Comparison of ENCODE assay signal across 29 cellular contexts in the genomic region with DNA sequence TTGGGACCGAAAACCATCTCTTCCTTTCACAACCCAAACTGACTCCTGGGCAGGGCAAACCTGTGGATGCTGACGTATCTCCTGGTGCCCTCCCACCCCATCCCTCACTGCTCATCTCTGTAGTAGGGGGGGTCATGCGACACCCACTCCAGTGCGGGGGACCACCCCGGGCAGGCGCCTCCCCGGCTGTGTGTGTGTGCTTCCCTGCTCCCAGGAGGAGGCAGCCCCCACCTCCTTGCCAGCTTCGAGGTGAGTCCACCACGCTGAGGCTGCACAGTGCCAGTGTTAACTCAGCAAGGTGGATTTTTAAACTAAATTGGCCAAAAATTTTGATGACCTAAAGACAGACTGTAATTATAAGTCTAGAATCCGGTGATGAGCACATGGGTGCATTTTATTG.
"Had no signal": no experiment of that assay in that cellular context is flagged by ENCODE, and none has a peak within 500 bp of the region (broad histone marks: within the 10 kb centered on the region; RNA-seq: fewer than 3 reads in every experiment).

No MANE protein-coding gene starts in this region.

- ATAC-seq: naive thymus-derived CD4-positive, alpha-beta T cell; natural killer cell; psoas muscle; right cardiac atrium; right lobe of liver; stimulated activated effector memory CD8-positive, alpha-beta T cell treated with anti-CD3 and anti-CD28 coated beads, Interleukin-12 subunit alpha, Interleukin-12 subunit beta, amount 100 ng/mL, for 72 hours; stimulated activated naive CD8-positive, alpha-beta T cell treated with anti-CD3 and anti-CD28 coated beads, Interleukin-15, amount 100 ng/mL, for 72 hours; stimulated activated naive CD8-positive, alpha-beta T cell treated with anti-CD3 and anti-CD28 coated beads, Interleukin-15, Interleukin-2, amounts not matched to agents 100 U/mL and 50 U/mL, for 24 hours had no signal

- H3K27ac Mint-ChIP-seq: natural killer cell; nephron; neural progenitor cell; progenitor cell of endocrine pancreas; stimulated activated naive CD8-positive, alpha-beta T cell treated with anti-CD3 and anti-CD28 coated beads, Interleukin-15, amount 100 ng/mL, for 72 hours had no signal

- H3K9me3 Mint-ChIP-seq: naive thymus-derived CD4-positive, alpha-beta T cell; natural killer cell; neural progenitor cell; stimulated activated effector memory CD8-positive, alpha-beta T cell treated with anti-CD3 and anti-CD28 coated beads, Interleukin-12 subunit alpha, Interleukin-12 subunit beta, amount 100 ng/mL, for 72 hours; stimulated activated naive CD8-positive, alpha-beta T cell treated with anti-CD3 and anti-CD28 coated beads, Interleukin-15, amount 100 ng/mL, for 72 hours had no signal

- H3K4me2 ChIP-seq: neural progenitor cell had no signal

- H3K36me3 ChIP-seq: neural progenitor cell, neutrophil, ovary, right lobe of liver, sigmoid colon, suprapubic skin, tibial artery, upper lobe of left lung, vagina had no signal

- H3K4me3 Mint-ChIP-seq: naive thymus-derived CD4-positive, alpha-beta T cell; natural killer cell; nephron; neural progenitor cell; stimulated activated effector memory CD8-positive, alpha-beta T cell treated with anti-CD3 and anti-CD28 coated beads, Interleukin-12 subunit alpha, Interleukin-12 subunit beta, amount 100 ng/mL, for 72 hours; stimulated activated naive CD8-positive, alpha-beta T cell treated with anti-CD3 and anti-CD28 coated beads, Interleukin-15, amount 100 ng/mL, for 72 hours had no signal

- H3K36me3 Mint-ChIP-seq: naive thymus-derived CD4-positive, alpha-beta T cell; natural killer cell; neural progenitor cell; stimulated activated effector memory CD8-positive, alpha-beta T cell treated with anti-CD3 and anti-CD28 coated beads, Interleukin-12 subunit alpha, Interleukin-12 subunit beta, amount 100 ng/mL, for 72 hours had no signal

- H3K9me3 ChIP-seq: neutrophil, ovary, psoas muscle, right lobe of liver, sigmoid colon, suprapubic skin, testis, tibial artery, upper lobe of left lung, vagina had no signal

- H3K9ac ChIP-seq: neural progenitor cell, parathyroid adenoma had no signal

- H3K79me2 ChIP-seq: parathyroid adenoma had no signal

- H3K4me3 ChIP-seq: neural progenitor cell, ovary, psoas muscle, right lobe of liver, sigmoid colon, suprapubic skin, testis, tibial artery, upper lobe of left lung, vagina had no signal

- DNase-seq: naive thymus-derived CD4-positive, alpha-beta T cell; natural killer cell; nucleus accumbens; ovary; psoas muscle; right cardiac atrium; right lobe of liver; sigmoid colon; small intestine; stimulated activated CD4-positive, alpha-beta T cell treated with anti-CD3 and anti-CD28 coated beads, Interleukin-15, amount 100 ng/mL, for 24 hours; stimulated activated CD4-positive, alpha-beta T cell treated with anti-CD3 and anti-CD28 coated beads, Interleukin-2, amount 100 ng/mL, for 24 hours; stimulated activated CD4-positive, alpha-beta T cell treated with anti-CD3 and anti-CD28 coated beads, Interleukin-2, amount 100 ng/mL, for 48 hours; stimulated activated CD4-positive, alpha-beta T cell treated with anti-CD3 and anti-CD28 coated beads, Interleukin-4, amount 100 ng/mL, for 24 hours; stimulated activated naive CD4-positive, alpha-beta T cell; stimulated activated naive CD8-positive, alpha-beta T cell treated with anti-CD3 and anti-CD28 coated beads, Interleukin-15, amount 100 ng/mL, for 72 hours; stimulated activated naive CD8-positive, alpha-beta T cell treated with anti-CD3 and anti-CD28 coated beads, Interleukin-15, Interleukin-2, amounts not matched to agents 100 U/mL and 50 U/mL, for 24 hours; substantia nigra; testis; tibial artery; trophoblast cell; upper lobe of left lung had no signal

- H3K27ac ChIP-seq: neural progenitor cell, neutrophil, ovary, parathyroid adenoma, psoas muscle, right lobe of liver, sigmoid colon, suprapubic skin, testis, tibial artery, upper lobe of left lung, vagina had no signal

- H2AFZ ChIP-seq: neural progenitor cell, parathyroid adenoma had no signal

- H3K27me3 Mint-ChIP-seq: stimulated activated naive CD8-positive, alpha-beta T cell treated with anti-CD3 and anti-CD28 coated beads, Interleukin-15, amount 100 ng/mL, for 72 hours had no signal

- H3K27me3 ChIP-seq: neural progenitor cell, ovary, right lobe of liver, testis, upper lobe of left lung, vagina had no signal

- H3K4me1 Mint-ChIP-seq: nephron; stimulated activated effector memory CD8-positive, alpha-beta T cell treated with anti-CD3 and anti-CD28 coated beads, Interleukin-12 subunit alpha, Interleukin-12 subunit beta, amount 100 ng/mL, for 72 hours had no signal

- H3K4me1 ChIP-seq: neural progenitor cell, parathyroid adenoma, psoas muscle, right lobe of liver, sigmoid colon, testis, tibial artery, upper lobe of left lung, vagina had no signal
